ENCODE assay signal across 22 cellular contexts in genomic region chrX:6052111-6052745, GRCh38.
DNase-seq lines count a peak whose midpoint lies in the region; ATAC-seq, FAIRE-seq and TF ChIP-seq lines count a peak whose summit lies in the region.
"Had no signal": no experiment of that assay in that cellular context is flagged by ENCODE, and none has a peak within 500 bp of the region (broad histone marks: within the 10 kb centered on the region; RNA-seq: fewer than 3 reads in every experiment).

No MANE protein-coding gene starts in this region.

- H2AFZ ChIP-seq in mammary epithelial cell (ENCODE audit: low read depth, low read length) (no peak overlapping the region), astrocyte (ENCODE audit: low read depth, low read length) (no peak overlapping the region)

- intact Hi-C loops in mammary epithelial cell (cut with micrococcal nuclease) (no loop called here), breast epithelium (cut with DNase I; ENCODE audit: low total_unique reads) (no loop called here)

- H3K36me3 Mint-ChIP-seq in astrocyte (ENCODE audit: low read depth, unreplicated experiment) (no peaks in the 10 kb centered on the region), glutamatergic neuron (ENCODE audit: unreplicated experiment) (no peaks in the 10 kb centered on the region)
- H3K36me3 Mint-ChIP-seq: memory B cell had no signal

- 20% methylated on average over 8 of the region's 8 CpGs for WGBS in mammary epithelial cell (ENCODE audit: low coverage, missing lambda C conversion rate)

- no TSS peak for BruUV-seq in mammary epithelial cell (replicated peaks; lab: Mats Ljungman, UMichigan)

- H3K27me3 Mint-ChIP-seq in astrocyte (ENCODE audit: low read depth, unreplicated experiment) (no peaks in the 10 kb centered on the region), glutamatergic neuron (ENCODE audit: unreplicated experiment) (peaks cover 3% of the 10 kb centered on the region)
- no peaks in the 10 kb centered on the region for H3K27me3 Mint-ChIP-seq in stimulated activated naive CD8-positive, alpha-beta T cell treated with anti-CD3 and anti-CD28 coated beads, Interleukin-15, amount 100 ng/mL, for 72 hours
- H3K27me3 Mint-ChIP-seq: activated naive CD8-positive, alpha-beta T cell treated with anti-CD3 and anti-CD28 coated beads, Interleukin-2, amount 50 U/mL, for 24 hours; dendritic cell treated with granulocyte-macrophage colony-stimulating factor and Interleukin-4, amounts not matched to agents 40 ng/mL and 50 ng/mL, for 4 days; memory B cell had no signal

- TF ChIP-seq CTCF in mammary epithelial cell (conservative IDR thresholded peaks at IDR 0.05 in 1 of 2, IDR thresholded peaks at IDR 0.05 in 1 of 2; ENCODE audit: extremely low read depth in 1 of 2, insufficient read depth in 1 of 2, low read depth in 1 of 2, low read length in 2 of 2) (no peak), breast epithelium (IDR thresholded peaks at IDR 0.05) (no peak), astrocyte (IDR thresholded peaks at IDR 0.05; ENCODE audit: insufficient read depth, low read depth, low read length) (no peak), glutamatergic neuron (IDR thresholded peaks at IDR 0.05; ENCODE audit: partially characterized antibody, unreplicated experiment) (no peak)

- no peaks in the 10 kb centered on the region for H4K20me1 ChIP-seq in mammary epithelial cell (ENCODE audit: insufficient read depth, low read length)
- no peaks in the 10 kb centered on the region for H4K20me1 ChIP-seq in astrocyte (ENCODE audit: insufficient read depth, low read length)
- H4K20me1 ChIP-seq: BLaER1 treated with 17β-estradiol and CSF1 and Interleukin-3, amounts not matched to agents 10 nM and 100 nM had no signal

- in situ Hi-C loops in mammary epithelial cell (cut with MboI; ENCODE audit: low sequenced_read_pairs in 2 of 2): no loop called here

- peak; percentile 75 for DNase-seq in mammary epithelial cell
- DNase-seq in breast epithelium (ENCODE audit: low spot score in 2 of 2): no peak
- DNase-seq in astrocyte (ENCODE audit: low read depth): peak; percentile 57
- peak; percentile 24 for DNase-seq in glutamatergic neuron
- no peak for DNase-seq in germinal center (ENCODE audit: low spot score)
- DNase-seq in stimulated activated naive CD8-positive, alpha-beta T cell treated with anti-CD3 and anti-CD28 coated beads, Interleukin-15, amount 100 ng/mL, for 72 hours: no peak
- DNase-seq: activated CD4-positive, alpha-beta T cell treated with anti-CD3 and anti-CD28 coated beads for 1 hour; activated CD8-positive, alpha-beta memory T cell treated with anti-CD3 and anti-CD28 coated beads for 24 hours; activated gamma-delta T cell; activated naive CD8-positive, alpha-beta T cell treated with anti-CD3 and anti-CD28 coated beads, Interleukin-2, amount 50 U/mL, for 24 hours; activated T-cell treated with anti-CD3 and anti-CD28 coated beads, Interleukin-2, amount 50 U/mL, for 1 hour; COR-L47; EL; left cardiac atrium; small intestine; stimulated activated CD4-positive, alpha-beta T cell treated with anti-CD3 and anti-CD28 coated beads, Interleukin-1b, Interleukin-23, amount 100 ng/mL, for 48 hours had no signal

- peaks cover 14% of the 10 kb centered on the region for H3K4me1 ChIP-seq in mammary epithelial cell (ENCODE audit: insufficient read depth, low read length)
- no peaks in the 10 kb centered on the region for H3K4me1 ChIP-seq in breast epithelium
- peaks cover 6% of the 10 kb centered on the region for H3K4me1 ChIP-seq in astrocyte (ENCODE audit: insufficient read depth, low read length)
- H3K4me1 ChIP-seq: BLaER1 treated with 17β-estradiol and CSF1 and Interleukin-3, amounts not matched to agents 10 nM and 100 nM had no signal

- ATAC-seq in HG02870 (IDR thresholded peaks at IDR 0.05; ENCODE audit: unreplicated experiment) (no peak), GM19324 (IDR thresholded peaks at IDR 0.05; ENCODE audit: low FRiP score, unreplicated experiment) (no peak)
- no peak for ATAC-seq in stimulated activated naive CD8-positive, alpha-beta T cell treated with anti-CD3 and anti-CD28 coated beads, Interleukin-15, amount 100 ng/mL, for 72 hours
- ATAC-seq: activated naive CD8-positive, alpha-beta T cell treated with anti-CD3 and anti-CD28 coated beads, Interleukin-2, amount 50 U/mL, for 24 hours; left cardiac atrium had no signal

- H3K9ac ChIP-seq in mammary epithelial cell (ENCODE audit: insufficient read depth, low read length) (no peak overlapping the region), astrocyte (ENCODE audit: low read length) (no peak overlapping the region)
- H3K9ac ChIP-seq: BLaER1 treated with 17β-estradiol and CSF1 and Interleukin-3, amounts not matched to agents 10 nM and 100 nM had no signal

- no peak overlapping the region for H3K27ac Mint-ChIP-seq in astrocyte (ENCODE audit: unreplicated experiment)
- H3K27ac Mint-ChIP-seq in glutamatergic neuron (ENCODE audit: unreplicated experiment): peak overlapping the region; percentile 85
- H3K27ac Mint-ChIP-seq in stimulated activated naive CD8-positive, alpha-beta T cell treated with anti-CD3 and anti-CD28 coated beads, Interleukin-15, amount 100 ng/mL, for 72 hours: no peak overlapping the region
- H3K27ac Mint-ChIP-seq: activated naive CD8-positive, alpha-beta T cell treated with anti-CD3 and anti-CD28 coated beads, Interleukin-2, amount 50 U/mL, for 24 hours; dendritic cell treated with granulocyte-macrophage colony-stimulating factor and Interleukin-4, amounts not matched to agents 40 ng/mL and 50 ng/mL, for 4 days; memory B cell; T-helper 1 cell treated with Interleukin-12 subunit alpha and Interleukin-12 subunit beta and Interleukin-4 antibody, amounts not matched to agents 30 μg/mL and 1 μg/mL, for 36 hours had no signal

- dilution Hi-C loops in mammary epithelial cell (cut with HindIII; ENCODE audit: low sequenced_read_pairs): no loop called here

- no peak overlapping the region for H3K27ac ChIP-seq in mammary epithelial cell (ENCODE audit: insufficient read depth, low read depth, low read length)
- no peak overlapping the region for H3K27ac ChIP-seq in breast epithelium
- no peak overlapping the region for H3K27ac ChIP-seq in astrocyte (ENCODE audit: low read depth, low read length)
- H3K27ac ChIP-seq: BLaER1 treated with 17β-estradiol and CSF1 and Interleukin-3, amounts not matched to agents 10 nM and 100 nM had no signal

- H3K79me2 ChIP-seq in mammary epithelial cell (ENCODE audit: insufficient read depth, low read length) (no peaks in the 10 kb centered on the region), astrocyte (ENCODE audit: insufficient read depth, low read length) (no peaks in the 10 kb centered on the region)

- H3K9me3 Mint-ChIP-seq in astrocyte (ENCODE audit: unreplicated experiment) (no peaks in the 10 kb centered on the region), glutamatergic neuron (ENCODE audit: unreplicated experiment) (peaks cover 5% of the 10 kb centered on the region)
- H3K9me3 Mint-ChIP-seq in stimulated activated naive CD8-positive, alpha-beta T cell treated with anti-CD3 and anti-CD28 coated beads, Interleukin-15, amount 100 ng/mL, for 72 hours: no peaks in the 10 kb centered on the region
- H3K9me3 Mint-ChIP-seq: activated naive CD8-positive, alpha-beta T cell treated with anti-CD3 and anti-CD28 coated beads, Interleukin-2, amount 50 U/mL, for 24 hours; dendritic cell treated with granulocyte-macrophage colony-stimulating factor and Interleukin-4, amounts not matched to agents 40 ng/mL and 50 ng/mL, for 4 days; T-helper 1 cell treated with Interleukin-12 subunit alpha and Interleukin-12 subunit beta and Interleukin-4 antibody, amounts not matched to agents 30 μg/mL and 1 μg/mL, for 36 hours had no signal

- H3K4me1 Mint-ChIP-seq in astrocyte (ENCODE audit: low read depth, unreplicated experiment) (no peaks in the 10 kb centered on the region), glutamatergic neuron (ENCODE audit: low read depth, unreplicated experiment) (peaks cover 18% of the 10 kb centered on the region)
- H3K4me1 Mint-ChIP-seq in stimulated activated naive CD8-positive, alpha-beta T cell treated with anti-CD3 and anti-CD28 coated beads, Interleukin-15, amount 100 ng/mL, for 72 hours: no peaks in the 10 kb centered on the region
- H3K4me1 Mint-ChIP-seq: activated naive CD8-positive, alpha-beta T cell treated with anti-CD3 and anti-CD28 coated beads, Interleukin-2, amount 50 U/mL, for 24 hours had no signal

- no peak overlapping the region for H3K4me3 ChIP-seq in mammary epithelial cell (replicated peaks in 1 of 3; ENCODE audit: insufficient read depth in 1 of 3, low read depth in 2 of 3, low read length in 3 of 3)
- H3K4me3 ChIP-seq in breast epithelium: no peak overlapping the region
- H3K4me3 ChIP-seq in astrocyte (ENCODE audit: insufficient read depth, low read depth, low read length): no peak overlapping the region
- H3K4me3 ChIP-seq: BLaER1 treated with 17β-estradiol and CSF1 and Interleukin-3, amounts not matched to agents 10 nM and 100 nM had no signal

- CTCF ChIA-PET in mammary epithelial cell (lab: Charles Lee; ENCODE audit: low non-redundant PET): no interaction called here

- H3K27me3 ChIP-seq in mammary epithelial cell (ENCODE audit: insufficient read depth, low read length) (no peaks in the 10 kb centered on the region), breast epithelium (no peaks in the 10 kb centered on the region), astrocyte (ENCODE audit: insufficient read depth, low read length) (no peaks in the 10 kb centered on the region)
- H3K27me3 ChIP-seq: BLaER1 treated with 17β-estradiol and CSF1 and Interleukin-3, amounts not matched to agents 10 nM and 100 nM had no signal

- no peak for TF ChIP-seq POLR2A in breast epithelium (IDR thresholded peaks at IDR 0.05)

- no peaks in the 10 kb centered on the region for H3K36me3 ChIP-seq in mammary epithelial cell (ENCODE audit: insufficient read depth, low read length)
- H3K36me3 ChIP-seq in breast epithelium: no peaks in the 10 kb centered on the region
- no peaks in the 10 kb centered on the region for H3K36me3 ChIP-seq in astrocyte (ENCODE audit: insufficient read depth, low read length)
- H3K36me3 ChIP-seq: BLaER1 treated with 17β-estradiol and CSF1 and Interleukin-3, amounts not matched to agents 10 nM and 100 nM had no signal

- FAIRE-seq in astrocyte (lab: Jason Lieb, UNC): peak; percentile 76
- FAIRE-seq: small intestine had no signal

- H3K4me2 ChIP-seq in mammary epithelial cell (ENCODE audit: insufficient read depth, low read depth, low read length) (peak overlapping the region; percentile 56), astrocyte (ENCODE audit: low read length) (peak overlapping the region; percentile 44)
- H3K4me2 ChIP-seq: BLaER1 treated with 17β-estradiol and CSF1 and Interleukin-3, amounts not matched to agents 10 nM and 100 nM had no signal

- H3K9me3 ChIP-seq in mammary epithelial cell (replicated peaks; ENCODE audit: insufficient read depth, low read length) (no peaks in the 10 kb centered on the region), breast epithelium (no peaks in the 10 kb centered on the region), astrocyte (ENCODE audit: insufficient read depth, low read depth, low read length) (no peaks in the 10 kb centered on the region)
- H3K9me3 ChIP-seq: BLaER1 treated with 17β-estradiol and CSF1 and Interleukin-3, amounts not matched to agents 10 nM and 100 nM had no signal

- H3K4me3 Mint-ChIP-seq in astrocyte (ENCODE audit: unreplicated experiment): no peak overlapping the region
- H3K4me3 Mint-ChIP-seq in glutamatergic neuron (ENCODE audit: unreplicated experiment): no peak overlapping the region
- H3K4me3 Mint-ChIP-seq in stimulated activated naive CD8-positive, alpha-beta T cell treated with anti-CD3 and anti-CD28 coated beads, Interleukin-15, amount 100 ng/mL, for 72 hours: no peak overlapping the region
- H3K4me3 Mint-ChIP-seq: activated naive CD8-positive, alpha-beta T cell treated with anti-CD3 and anti-CD28 coated beads, Interleukin-2, amount 50 U/mL, for 24 hours; dendritic cell treated with granulocyte-macrophage colony-stimulating factor and Interleukin-4, amounts not matched to agents 40 ng/mL and 50 ng/mL, for 4 days; memory B cell; T-helper 1 cell treated with Interleukin-12 subunit alpha and Interleukin-12 subunit beta and Interleukin-4 antibody, amounts not matched to agents 30 μg/mL and 1 μg/mL, for 36 hours had no signal

Comparison
In these comparisons a context has a peak if more than half of its experiments do, and no peak if none do; other contexts are left out.
1. DNase-seq: peak in mammary epithelial cell (single experiment), astrocyte (single experiment) and glutamatergic neuron (single experiment); none in breast epithelium (0 of 2), germinal center (single experiment) and stimulated activated naive CD8-positive, alpha-beta T cell treated with anti-CD3 and anti-CD28 coated beads, Interleukin-15, amount 100 ng/mL, for 72 hours (0 of 2).